ENCODE assay signal across 8 cellular contexts in genomic region chrX:139930923-139931645, GRCh38. TPM values are rescaled to one million over a fixed set of nuclear protein-coding genes. Genes with fewer than 3 reads are reported as not detected.
DNase-seq lines count a peak whose midpoint lies in the region; ATAC-seq, FAIRE-seq and TF ChIP-seq lines count a peak whose summit lies in the region.

No MANE protein-coding gene starts in this region.

- H3K36me3 ChIP-seq in RWPE2 (ENCODE audit: low read depth), result no peaks in the 10 kb centered on the region
- H3K36me3 ChIP-seq in K562 (ENCODE audit: control insufficient read depth, insufficient read depth, low read length), result peaks cover 9% of the 10 kb centered on the region; the same call in 1 of the 3 replicates
- no peaks in the 10 kb centered on the region for H3K36me3 ChIP-seq in keratinocyte (ENCODE audit: control insufficient read depth in 2 of 2, extremely low read depth in 1 of 2, insufficient read depth in 2 of 2, low read length in 2 of 2)

- WGBS in K562 (ENCODE audit: insufficient coverage, low coverage, missing lambda C conversion rate), result under 1% methylated on average over 19 of the region's 27 CpGs

- peak overlapping the region; percentile 77 to 95 for H3K9ac ChIP-seq in K562 (ENCODE audit: insufficient read depth in 1 of 2, low read depth in 2 of 2, low read length in 2 of 2)
- H3K9ac ChIP-seq in keratinocyte (ENCODE audit: control insufficient read depth, extremely low read depth, insufficient read depth, low read length), result peak overlapping the region; percentile 76

- peak; percentile 30 for DNase-seq in activated CD4-positive, CD25-positive, alpha-beta regulatory T cell treated with anti-CD3 and anti-CD28 coated beads, Interleukin-2, amount 50 U/mL, for 72 hours
- DNase-seq in RWPE2 (ENCODE audit: low spot score) (no peak), K562 (ENCODE audit: extremely low read depth in 1 of 4, low spot score in 3 of 4) (peak; percentile 15 to 43 (median 22)), keratinocyte (ENCODE audit: low read depth, low spot score) (no peak), NCI-H1417 treated with DMSO at 0.1 percent for 48 hours (lab: John Stamatoyannopoulos, UW) (no peak)
- DNase-seq in stimulated activated CD4-positive, alpha-beta T cell treated with anti-CD3 and anti-CD28 coated beads, Interleukin-2, amount 100 ng/mL, for 24 hours, result peak; percentile 15 to 17

- H3K4me1 ChIP-seq in RWPE2 (ENCODE audit: insufficient read depth, poor library complexity, severe bottlenecking) (no peaks in the 10 kb centered on the region), K562 (replicated peaks in 1 of 2; ENCODE audit: control insufficient read depth in 2 of 2, insufficient read depth in 2 of 2, low read length in 2 of 2) (peaks cover 4 to 11% of the 10 kb centered on the region in 2 experiments; a peak in 4 of 5 replicates), keratinocyte (ENCODE audit: control insufficient read depth, extremely low read depth, insufficient read depth, low read length) (no peaks in the 10 kb centered on the region)

- intact Hi-C loops in K562 (cut with micrococcal nuclease), result loop anchor here (5.0 to 10.0 kb wide), 2 partner anchors 54 to 146 kb away; no protein-coding TSS in a partner anchor

- no TSS peak for BruUV-seq in K562 (replicated peaks; lab: Mats Ljungman, UMichigan)

- no peak for FAIRE-seq in K562 (lab: Jason Lieb, UNC)
- no peak for FAIRE-seq in keratinocyte (lab: Jason Lieb, UNC)

- TF ChIP-seq RAD21 in K562 (CRISPR knock-in tag; conservative IDR thresholded peaks at IDR 0.05 in 1 of 2, IDR thresholded peaks at IDR 0.05 in 1 of 2), result no peak

- H3K27ac ChIP-seq in RWPE2 (ENCODE audit: poor library complexity, severe bottlenecking), result peak overlapping the region; percentile 74
- peak overlapping the region; percentile 79 for H3K27ac ChIP-seq in K562 (ENCODE audit: extremely low read depth, low read depth, low read length)
- H3K27ac ChIP-seq in keratinocyte (ENCODE audit: control insufficient read depth, insufficient read depth, low read length), result no peak overlapping the region

- H3K79me2 ChIP-seq in K562 (ENCODE audit: control insufficient read depth, insufficient read depth, low read length) (peaks cover 60% of the 10 kb centered on the region), keratinocyte (ENCODE audit: control insufficient read depth, insufficient read depth, low read length) (peaks cover 25% of the 10 kb centered on the region)

- H4K20me1 ChIP-seq in K562 (replicated peaks; ENCODE audit: control insufficient read depth, insufficient read depth, low read length) (no peaks in the 10 kb centered on the region; the same call in none of the 2 replicates), keratinocyte (ENCODE audit: control insufficient read depth, extremely low read depth, insufficient read depth, low read length) (no peaks in the 10 kb centered on the region)

- H3K4me2 ChIP-seq in K562 (ENCODE audit: insufficient read depth, low read length), result peak overlapping the region; percentile 82
- peak overlapping the region; percentile 73 for H3K4me2 ChIP-seq in keratinocyte (ENCODE audit: control insufficient read depth, extremely low read depth, insufficient read depth, low read depth, low read length)

- H3K27me3 ChIP-seq in RWPE2 (ENCODE audit: insufficient read depth, poor library complexity, severe bottlenecking), result no peaks in the 10 kb centered on the region
- H3K27me3 ChIP-seq in K562 (ENCODE audit: control insufficient read depth in 2 of 2, insufficient read depth in 2 of 2, low read length in 2 of 2), result no peaks in the 10 kb centered on the region
- no peaks in the 10 kb centered on the region for H3K27me3 ChIP-seq in keratinocyte (ENCODE audit: control insufficient read depth, extremely low read depth, insufficient read depth, low read length)

- peak overlapping the region; percentile 66 for H2AFZ ChIP-seq in K562 (ENCODE audit: low read depth, low read length)
- peak overlapping the region; percentile 46 for H2AFZ ChIP-seq in keratinocyte (ENCODE audit: control insufficient read depth, low read length)

- POLR2A ChIA-PET in K562 (lab: Yijun Ruan, JAX), result interaction anchor here (0.6 to 2.0 kb wide), 7 partner anchors 10 to 287 kb away, joined by 3 to 8 read pairs (median 4); no protein-coding TSS in a partner anchor

- H3K4me3 ChIP-seq in RWPE2 (ENCODE audit: severe bottlenecking) (peak overlapping the region; percentile 69), K562 (peak overlapping the region; percentile 83), keratinocyte (ENCODE audit: control insufficient read depth in 2 of 3, extremely low read depth in 1 of 3, insufficient read depth in 2 of 3, low read depth in 1 of 3, low read length in 3 of 3) (peak overlapping the region; percentile 51 to 71 (median 69))

- ATAC-seq in activated CD4-positive, CD25-positive, alpha-beta regulatory T cell treated with anti-CD3 and anti-CD28 coated beads, Interleukin-2, amount 50 U/mL, for 24 hours, result no peak
- peak; percentile 31 for ATAC-seq in RWPE2 (ENCODE audit: low read depth)
- peak; percentile 60 for ATAC-seq in K562
- no peak for ATAC-seq in HG03457 (IDR thresholded peaks at IDR 0.05; ENCODE audit: unreplicated experiment)

- in situ Hi-C loops in K562 (cut with MboI), result no loop called here

- no peak for TF ChIP-seq EP300 in K562 (IDR thresholded peaks at IDR 0.05; ENCODE audit: low read length)

- H3K9me3 ChIP-seq in RWPE2 (ENCODE audit: severe bottlenecking) (no peaks in the 10 kb centered on the region), K562 (replicated peaks; ENCODE audit: control insufficient read depth, insufficient read depth, low read depth, low read length) (no peaks in the 10 kb centered on the region), keratinocyte (ENCODE audit: control insufficient read depth, low read depth, low read length) (no peaks in the 10 kb centered on the region)

- H3K9me1 ChIP-seq in K562 (ENCODE audit: control insufficient read depth, insufficient read depth, low read length) (no peaks in the 10 kb centered on the region), keratinocyte (ENCODE audit: control insufficient read depth, extremely low read depth, insufficient read depth, low read length) (no peaks in the 10 kb centered on the region)

- no peak for TF ChIP-seq POLR2A in K562 (conservative IDR thresholded peaks at IDR 0.05)

- CTCF ChIA-PET in K562 (lab: Yijun Ruan, JAX; ENCODE audit: low intra/inter-chr PET ratio), result no interaction called here

- dilution Hi-C loops in keratinocyte (cut with MboI; ENCODE audit: extremely low pct_ligation_motif_present, low sequenced_read_pairs), result no loop called here

- TF ChIP-seq CTCF in RWPE2 (IDR thresholded peaks at IDR 0.05; ENCODE audit: poor library complexity, severe bottlenecking) (no peak), K562 (IDR thresholded peaks at IDR 0.05 in 2 of 3, conservative IDR thresholded peaks at IDR 0.05 in 1 of 3; ENCODE audit: insufficient read depth in 2 of 3, low read depth in 1 of 3, low read length in 3 of 3) (no peak), keratinocyte (optimal IDR thresholded peaks at IDR 0.05 in 1 of 3, IDR thresholded peaks at IDR 0.05 in 1 of 3, conservative IDR thresholded peaks at IDR 0.05 in 1 of 3; ENCODE audit: extremely low read depth in 1 of 3, insufficient read depth in 2 of 3, low read length in 3 of 3) (no peak)

RNA-seq across cellular contexts. Expression of gene ATP11C, which starts 1.8 kb away (rescaled TPM):
- 33.6 and 79.8 TPM in 2 replicates for total RNA-seq in K562 (2011; cell fraction: chromatin; rRNA removed; ENCODE audit: low replicate concordance)
- 18.3 and 31.7 TPM in 2 replicates for total RNA-seq in K562 (2011; cell fraction: nucleolus; rRNA removed)
- 40.1 and 63.1 TPM in 2 replicates for total RNA-seq in K562 (2011; cell fraction: nucleoplasm; rRNA removed)
- total RNA-seq in K562 (2014; rRNA removed), result 30.1 and 36.8 TPM in 2 replicates
- total RNA-seq in K562 (2014; rRNA removed; fragmentation: Illumina TruSeq; extraction: Trizol), result 40.2 and 44.8 TPM in 2 replicates
- total RNA-seq in K562 (2015; rRNA removed; fragmentation: Illumina TruSeq; extraction: Trizol), result 34.0 and 37.0 TPM in 2 replicates
- 29.4 and 31.0 TPM in 2 replicates for total RNA-seq in K562 (2021)
- 32.2 and 42.2 TPM in 2 replicates for polyA plus RNA-seq in K562 (2011; rRNA removed)
- polyA plus RNA-seq in K562 (2011; cell fraction: cytosol; rRNA removed), result 6.0 and 11.9 TPM in 2 replicates
- polyA plus RNA-seq in K562 (2011; cell fraction: nucleus; rRNA removed), result 15.7 and 19.3 TPM in 2 replicates
- polyA plus RNA-seq in K562 (2012), result 12.3 and 17.4 TPM in 2 replicates
- 22.9 and 26.6 TPM in 2 replicates for polyA plus RNA-seq in K562 (2014; fragmentation: Illumina TruSeq; extraction: Trizol)
- polyA plus RNA-seq in K562 (2014; fragmentation: Nextera tagmentation; extraction: Ambion mirVana), result 10 to 100 TPM; 18.2 to 18.9 TPM
- 18.4 and 21.9 TPM in 2 replicates for polyA plus RNA-seq in K562 (2014; rRNA removed)
- 55.5 and 67.5 TPM in 2 replicates for polyA minus RNA-seq in K562 (2011; rRNA and poly(A)+ RNA removed)
- polyA minus RNA-seq in K562 (2011; cell fraction: cytosol; rRNA and poly(A)+ RNA removed), result 23.2 and 32.5 TPM in 2 replicates
- polyA minus RNA-seq in K562 (2011; cell fraction: nucleus; rRNA and poly(A)+ RNA removed), result 25.8 and 40.3 TPM in 2 replicates
- polyA plus RNA-seq in keratinocyte, result 7.8 to 14.0 TPM (median 8.3 TPM) in 3 replicates
- polyA plus RNA-seq in keratinocyte (2011; ENCODE audit: low read depth), result 7.6 TPM
- 2.9 and 6.9 TPM in 2 replicates for polyA plus RNA-seq in keratinocyte (2011; cell fraction: cytosol; rRNA removed)
- polyA plus RNA-seq in keratinocyte (2011; cell fraction: nucleus; rRNA removed), result 11.3 and 15.4 TPM in 2 replicates
- 2.3 and 9.4 TPM in 2 replicates for polyA plus RNA-seq in keratinocyte (2012; ENCODE audit: low replicate concordance)
- polyA minus RNA-seq in keratinocyte, result 3.2 to 14.2 TPM (median 9.9 TPM) in 3 replicates
- polyA minus RNA-seq in keratinocyte (2011; cell fraction: cytosol; rRNA and poly(A)+ RNA removed), result 7.1 TPM
- polyA minus RNA-seq in keratinocyte (2011; cell fraction: nucleus; rRNA and poly(A)+ RNA removed), result 19.7 and 22.9 TPM in 2 replicates

RNA-seq across cellular contexts. Expression of gene CXorf66, which starts 34.2 kb away (rescaled TPM):
- not detected in 2 replicates for total RNA-seq in K562 (2011; cell fraction: chromatin; rRNA removed; ENCODE audit: low replicate concordance)
- total RNA-seq in K562 (2011; cell fraction: nucleolus; rRNA removed), result not detected in 2 replicates
- total RNA-seq in K562 (2011; cell fraction: nucleoplasm; rRNA removed), result not detected in 2 replicates
- total RNA-seq in K562 (2014; rRNA removed) (not detected in 2 replicates), K562 (2014; rRNA removed; fragmentation: Illumina TruSeq; extraction: Trizol) (not detected in 2 replicates), K562 (2015; rRNA removed; fragmentation: Illumina TruSeq; extraction: Trizol) (not detected in 2 replicates), K562 (2021) (not detected in 2 replicates)
- polyA plus RNA-seq in K562 (2011; rRNA removed) (not detected in 2 replicates), K562 (2014; fragmentation: Illumina TruSeq; extraction: Trizol) (not detected in 2 replicates), K562 (2014; fragmentation: Nextera tagmentation; extraction: Ambion mirVana) (not detected), K562 (2014; rRNA removed) (not detected in 2 replicates), keratinocyte (not detected in 3 replicates)
- polyA plus RNA-seq in K562 (2011; cell fraction: cytosol; rRNA removed), result not detected in 2 replicates
- not detected in 2 replicates for polyA plus RNA-seq in K562 (2011; cell fraction: nucleus; rRNA removed)
- not detected in 2 replicates for polyA plus RNA-seq in K562 (2012)
- polyA minus RNA-seq in K562 (2011; rRNA and poly(A)+ RNA removed), result not detected in 2 replicates
- not detected in 2 replicates for polyA minus RNA-seq in K562 (2011; cell fraction: cytosol; rRNA and poly(A)+ RNA removed)
- not detected in 2 replicates for polyA minus RNA-seq in K562 (2011; cell fraction: nucleus; rRNA and poly(A)+ RNA removed)
- not detected for polyA plus RNA-seq in keratinocyte (2011; ENCODE audit: low read depth)
- not detected in 2 replicates for polyA plus RNA-seq in keratinocyte (2011; cell fraction: cytosol; rRNA removed)
- polyA plus RNA-seq in keratinocyte (2011; cell fraction: nucleus; rRNA removed), result not detected in 2 replicates
- not detected in 2 replicates for polyA plus RNA-seq in keratinocyte (2012; ENCODE audit: low replicate concordance)
- not detected in 3 replicates for polyA minus RNA-seq in keratinocyte
- not detected for polyA minus RNA-seq in keratinocyte (2011; cell fraction: cytosol; rRNA and poly(A)+ RNA removed)
- not detected in 2 replicates for polyA minus RNA-seq in keratinocyte (2011; cell fraction: nucleus; rRNA and poly(A)+ RNA removed)

Comparison
In these comparisons a context has a peak if more than half of its experiments do, and no peak if none do; other contexts are left out.
1. DNase-seq: peak in activated CD4-positive, CD25-positive, alpha-beta regulatory T cell treated with anti-CD3 and anti-CD28 coated beads, Interleukin-2, amount 50 U/mL, for 72 hours (single experiment), K562 (4 of 4) and stimulated activated CD4-positive, alpha-beta T cell treated with anti-CD3 and anti-CD28 coated beads, Interleukin-2, amount 100 ng/mL, for 24 hours (2 of 2); none in RWPE2 (single experiment), keratinocyte (single experiment) and NCI-H1417 treated with DMSO at 0.1 percent for 48 hours (single experiment).
2. ATAC-seq: peak in RWPE2 (single experiment) and K562 (single experiment); none in activated CD4-positive, CD25-positive, alpha-beta regulatory T cell treated with anti-CD3 and anti-CD28 coated beads, Interleukin-2, amount 50 U/mL, for 24 hours (0 of 2) and HG03457 (single experiment).
3. Peak in every context shown above with its lines, with median percentiles within 50 percentile points of each other: H3K4me3 ChIP-seq.